8 cellular contexts compared by ENCODE assay signal in genomic region chr13:78657699-78658629, GRCh38. TPM values are rescaled to one million over a fixed set of nuclear protein-coding genes. Genes with fewer than 3 reads are reported as not detected.
DNase-seq lines count a peak whose midpoint lies in the region; ATAC-seq, FAIRE-seq and TF ChIP-seq lines count a peak whose summit lies in the region.

No MANE protein-coding gene starts in this region.

- ATAC-seq in GM21737 (IDR thresholded peaks at IDR 0.05; ENCODE audit: unreplicated experiment) (peak; percentile 16), HG02588 (IDR thresholded peaks at IDR 0.05; ENCODE audit: unreplicated experiment) (no peak)

- no peak for TF ChIP-seq CTCF in GM12865 (IDR thresholded peaks at IDR 0.05; ENCODE audit: insufficient read depth, low read depth, low read length, missing control alignments)
- TF ChIP-seq CTCF in astrocyte of the cerebellum (IDR thresholded peaks at IDR 0.05; ENCODE audit: low read depth, low read length, missing control alignments): no peak
- TF ChIP-seq CTCF in keratinocyte (optimal IDR thresholded peaks at IDR 0.05 in 1 of 3, IDR thresholded peaks at IDR 0.05 in 1 of 3, conservative IDR thresholded peaks at IDR 0.05 in 1 of 3; ENCODE audit: extremely low read depth in 1 of 3, insufficient read depth in 2 of 3, low read length in 3 of 3): no peak

- H3K9ac ChIP-seq in keratinocyte (ENCODE audit: control insufficient read depth, extremely low read depth, insufficient read depth, low read length): peak overlapping the region; percentile 83

- H3K4me2 ChIP-seq in keratinocyte (ENCODE audit: control insufficient read depth, extremely low read depth, insufficient read depth, low read depth, low read length): peak overlapping the region; percentile 49

- H3K9me3 ChIP-seq in MG63: no peaks in the 10 kb centered on the region
- no peaks in the 10 kb centered on the region for H3K9me3 ChIP-seq in keratinocyte (ENCODE audit: control insufficient read depth, low read depth, low read length)

- H3K4me3 ChIP-seq in GM12865 (ENCODE audit: low read depth, low read length) (peak overlapping the region; percentile 83), MG63 (peak overlapping the region; percentile 72), astrocyte of the cerebellum (ENCODE audit: low read depth, low read length) (peak overlapping the region; percentile 91), keratinocyte (ENCODE audit: control insufficient read depth in 2 of 3, extremely low read depth in 1 of 3, insufficient read depth in 2 of 3, low read depth in 1 of 3, low read length in 3 of 3) (peak overlapping the region; percentile 66 to 92 (median 92))

- dilution Hi-C loops in keratinocyte (cut with MboI; ENCODE audit: extremely low pct_ligation_motif_present, low sequenced_read_pairs): no loop called here

- in situ Hi-C loops in astrocyte of the cerebellum (cut with HindIII; ENCODE audit: low sequenced_read_pairs): no loop called here

- H3K27me3 ChIP-seq in MG63 (no peaks in the 10 kb centered on the region), keratinocyte (ENCODE audit: control insufficient read depth, extremely low read depth, insufficient read depth, low read length) (no peaks in the 10 kb centered on the region)

- H3K79me2 ChIP-seq in keratinocyte (ENCODE audit: control insufficient read depth, insufficient read depth, low read length): peaks cover 58% of the 10 kb centered on the region

- H3K36me3 ChIP-seq in MG63 (no peaks in the 10 kb centered on the region), keratinocyte (ENCODE audit: control insufficient read depth in 2 of 2, extremely low read depth in 1 of 2, insufficient read depth in 2 of 2, low read length in 2 of 2) (no peaks in the 10 kb centered on the region)

- H3K4me1 ChIP-seq in keratinocyte (ENCODE audit: control insufficient read depth, extremely low read depth, insufficient read depth, low read length): peaks cover 7% of the 10 kb centered on the region

- no peaks in the 10 kb centered on the region for H3K9me1 ChIP-seq in keratinocyte (ENCODE audit: control insufficient read depth, extremely low read depth, insufficient read depth, low read length)

- peaks cover 3% of the 10 kb centered on the region for H4K20me1 ChIP-seq in keratinocyte (ENCODE audit: control insufficient read depth, extremely low read depth, insufficient read depth, low read length)

- peak; percentile 14 for DNase-seq in GM12865 (ENCODE audit: low read depth)
- no peak for DNase-seq in MG63
- DNase-seq in astrocyte of the cerebellum (ENCODE audit: low read depth): no peak
- DNase-seq in keratinocyte (ENCODE audit: low read depth, low spot score): no peak
- DNase-seq in superior temporal gyrus (ENCODE audit: extremely low spot score): peak; percentile 29
- DNase-seq in NCI-H446 (lab: John Stamatoyannopoulos, UW): no peak

- H2AFZ ChIP-seq in keratinocyte (ENCODE audit: control insufficient read depth, low read length): peak overlapping the region; percentile 98

- no peak for FAIRE-seq in keratinocyte (lab: Jason Lieb, UNC)

- peak overlapping the region; percentile 73 for H3K27ac ChIP-seq in keratinocyte (ENCODE audit: control insufficient read depth, insufficient read depth, low read length)

RNA-seq across cellular contexts. Expression of gene OBI1, which starts 1.0 kb away (rescaled TPM):
- 4.8 and 13.0 TPM in 2 replicates for total RNA-seq in MG63 (2014; rRNA removed; shearing (Covaris generic); ENCODE audit: low replicate concordance)
- polyA plus RNA-seq in keratinocyte: 8.8 to 14.4 TPM (median 8.9 TPM) in 3 replicates
- 8.0 TPM for polyA plus RNA-seq in keratinocyte (2011; ENCODE audit: low read depth)
- 4.4 and 8.2 TPM in 2 replicates for polyA plus RNA-seq in keratinocyte (2011; cell fraction: cytosol; rRNA removed)
- 8.2 and 12.0 TPM in 2 replicates for polyA plus RNA-seq in keratinocyte (2011; cell fraction: nucleus; rRNA removed)
- polyA plus RNA-seq in keratinocyte (2012; ENCODE audit: low replicate concordance): 5.8 and 10.1 TPM in 2 replicates
- 4.0 to 12.9 TPM (median 6.4 TPM) in 3 replicates for polyA minus RNA-seq in keratinocyte
- polyA minus RNA-seq in keratinocyte (2011; cell fraction: cytosol; rRNA and poly(A)+ RNA removed): 6.9 TPM
- 7.8 and 13.9 TPM in 2 replicates for polyA minus RNA-seq in keratinocyte (2011; cell fraction: nucleus; rRNA and poly(A)+ RNA removed)

RNA-seq across cellular contexts. Expression of gene POU4F1, which starts 54.6 kb away (rescaled TPM):
- not detected in 2 replicates for total RNA-seq in MG63 (2014; rRNA removed; shearing (Covaris generic); ENCODE audit: low replicate concordance)
- not detected in 3 replicates for polyA plus RNA-seq in keratinocyte
- not detected for polyA plus RNA-seq in keratinocyte (2011; ENCODE audit: low read depth)
- polyA plus RNA-seq in keratinocyte (2011; cell fraction: cytosol; rRNA removed): not detected in 2 replicates
- 0.03 TPM in 1 of 2 replicates, not detected in the other for polyA plus RNA-seq in keratinocyte (2011; cell fraction: nucleus; rRNA removed)
- 0.04 TPM in 1 of 2 replicates, not detected in the other for polyA plus RNA-seq in keratinocyte (2012; ENCODE audit: low replicate concordance)
- polyA minus RNA-seq in keratinocyte: not detected in 3 replicates
- not detected for polyA minus RNA-seq in keratinocyte (2011; cell fraction: cytosol; rRNA and poly(A)+ RNA removed)
- polyA minus RNA-seq in keratinocyte (2011; cell fraction: nucleus; rRNA and poly(A)+ RNA removed): not detected in 2 replicates

Comparison
In these comparisons a context has a peak if more than half of its experiments do, and no peak if none do; other contexts are left out.
1. DNase-seq: peak in GM12865 (single experiment) and superior temporal gyrus (single experiment); none in MG63 (single experiment), astrocyte of the cerebellum (single experiment), keratinocyte (single experiment) and NCI-H446 (0 of 2).
2. Peak in every context shown above with its lines, with median percentiles within 50 percentile points of each other: H3K4me3 ChIP-seq.